ENCODE assay signal across 8 cellular contexts in the genomic region with DNA sequence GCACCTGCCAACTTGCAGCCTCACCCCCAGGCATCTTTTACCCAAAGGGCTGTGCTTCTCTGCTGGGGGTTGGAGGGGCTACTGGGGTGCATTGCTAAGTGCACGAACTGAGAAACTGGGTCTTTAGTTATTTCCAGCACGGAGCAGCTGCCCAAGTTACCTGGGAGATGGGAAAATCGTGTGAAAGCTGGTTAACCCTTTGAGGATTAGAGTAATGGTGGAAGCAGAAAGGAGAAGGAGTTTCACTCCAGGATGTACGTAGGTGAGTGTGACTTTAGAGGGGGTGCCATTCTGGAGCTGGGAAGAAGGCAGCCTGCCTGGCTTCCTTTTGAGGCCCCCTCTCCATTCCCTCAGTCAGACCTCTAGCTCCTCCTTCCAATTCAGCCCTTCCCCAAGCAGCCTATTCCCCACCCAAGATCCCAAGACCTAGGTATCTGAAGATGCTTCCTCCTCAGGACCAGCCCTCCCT. TPM values are rescaled to one million over a fixed set of nuclear protein-coding genes. Genes with fewer than 3 reads are reported as not detected.
A peak's percentile ranks its signal among the peaks of the same experiment; 100 is the strongest.
DNase-seq lines count a peak whose midpoint lies in the region; ATAC-seq and TF ChIP-seq lines count a peak whose summit lies in the region.

No MANE protein-coding gene starts in this region.

- POLR2A ChIA-PET in CD4-positive, alpha-beta T cell (lab: Charles Lee) = interaction anchor here (0.5 kb wide), 1 partner anchor 108 kb away, joined by 3 read pairs; the partner anchor contains the start of gene KANSL2

- no peak for ATAC-seq in CD4-positive, alpha-beta T cell (ENCODE audit: poor library complexity)
- no peak for ATAC-seq in psoas muscle
- no peak for ATAC-seq in GM18858 (IDR thresholded peaks at IDR 0.05; ENCODE audit: unreplicated experiment)

- 20 to 25% (median 22%) methylated on average over 4 of the region's 4 CpGs for WGBS in psoas muscle, 3 donors

- H3K27ac Mint-ChIP-seq in CD4-positive, alpha-beta T cell = no peak overlapping the region

- peak overlapping the region; percentile 54 for H3K4me3 Mint-ChIP-seq in CD4-positive, alpha-beta T cell

- CTCF ChIA-PET in CD4-positive, alpha-beta T cell (lab: Charles Lee) = no interaction called here

- H3K27ac ChIP-seq in CD4-positive, alpha-beta T cell (ENCODE audit: low read depth, low read length) = no peak overlapping the region
- H3K27ac ChIP-seq in OCI-LY3 (ENCODE audit: low read length) (no peak overlapping the region), psoas muscle (no peak overlapping the region)

- H3K36me3 ChIP-seq in OCI-LY3 (replicated peaks; ENCODE audit: low read depth, low read length) = no peaks in the 10 kb centered on the region
- H3K36me3 ChIP-seq in psoas muscle (ENCODE audit: insufficient read depth in 1 of 2, low read depth in 1 of 2) = no peaks in the 10 kb centered on the region

- DNase-seq in CD4-positive, alpha-beta T cell = no peak
- DNase-seq in fibroblast of the aortic adventitia (ENCODE audit: low read depth) (no peak), psoas muscle (no peak), T1000 (lab: John Stamatoyannopoulos, UW) (no peak), kidney glomerular epithelial cell (lab: John Stamatoyannopoulos, UW) (no peak)
- no peak for DNase-seq in activated CD4-positive, CD25-positive, alpha-beta regulatory T cell treated with anti-CD3 and anti-CD28 coated beads, Interleukin-2, amount 50 U/mL, for 72 hours

- peaks cover 4% of the 10 kb centered on the region for H3K4me1 Mint-ChIP-seq in CD4-positive, alpha-beta T cell (ENCODE audit: low read depth)

- H3K27me3 ChIP-seq in CD4-positive, alpha-beta T cell (ENCODE audit: control insufficient read depth, insufficient read depth, low read length) = peaks cover 32% of the 10 kb centered on the region
- H3K27me3 ChIP-seq in OCI-LY3 (ENCODE audit: low read depth, low read length) (0 out of 2 replicates have a peak, but pooled peaks cover 3% of the 10 kb centered on the region), psoas muscle (ENCODE audit: insufficient read depth in 3 of 3, low read length in 2 of 3) (no peaks in the 10 kb centered on the region)

- no peak for TF ChIP-seq CTCF in CD4-positive, alpha-beta T cell (IDR thresholded peaks at IDR 0.05)
- TF ChIP-seq CTCF in OCI-LY3 (IDR thresholded peaks at IDR 0.05; ENCODE audit: low read depth, low read length) (no peak), fibroblast of the aortic adventitia (IDR thresholded peaks at IDR 0.05; ENCODE audit: insufficient read depth, low read length) (no peak), psoas muscle (IDR thresholded peaks at IDR 0.05) (no peak)

- intact Hi-C loops in CD4-positive, alpha-beta T cell (cut with DNase I, micrococcal nuclease) = loop anchor here in 1 of 2 experiments (10.0 kb wide), 1 partner anchor 245 kb away; no protein-coding TSS in a partner anchor
- intact Hi-C loops in psoas muscle (cut with DNase I) = no loop called here

- no peaks in the 10 kb centered on the region for H3K9me3 Mint-ChIP-seq in CD4-positive, alpha-beta T cell

- H3K36me3 Mint-ChIP-seq in CD4-positive, alpha-beta T cell (ENCODE audit: low read depth) = no peaks in the 10 kb centered on the region

- H2AFZ ChIP-seq in OCI-LY3 (ENCODE audit: low read depth, low read length) = peak overlapping the region; percentile 73

- peaks cover 55% of the 10 kb centered on the region for H3K27me3 Mint-ChIP-seq in CD4-positive, alpha-beta T cell

- H3K9me3 ChIP-seq in CD4-positive, alpha-beta T cell (ENCODE audit: control insufficient read depth, low read length) = no peaks in the 10 kb centered on the region
- no peaks in the 10 kb centered on the region for H3K9me3 ChIP-seq in OCI-LY3 (ENCODE audit: insufficient read depth, low read length)
- no peaks in the 10 kb centered on the region for H3K9me3 ChIP-seq in psoas muscle

- peak overlapping the region; percentile 85 for H3K9ac ChIP-seq in OCI-LY3 (ENCODE audit: low read length)

- no peaks in the 10 kb centered on the region for H3K79me2 ChIP-seq in OCI-LY3 (ENCODE audit: low read length)

- H3K4me1 ChIP-seq in OCI-LY3 (ENCODE audit: low read length) = peaks cover 17% of the 10 kb centered on the region
- H3K4me1 ChIP-seq in psoas muscle = peaks cover 8% of the 10 kb centered on the region

- peak overlapping the region; percentile 80 for H3K4me2 ChIP-seq in OCI-LY3 (ENCODE audit: low read length)

- H3K4me3 ChIP-seq in OCI-LY3 (ENCODE audit: low read length) = peak overlapping the region; percentile 97
- peak overlapping the region; percentile 83 for H3K4me3 ChIP-seq in fibroblast of the aortic adventitia (ENCODE audit: low read depth, low read length)
- peak overlapping the region; percentile 97 for H3K4me3 ChIP-seq in psoas muscle

- H4K20me1 ChIP-seq in OCI-LY3 (ENCODE audit: insufficient read depth, low read length) = no peaks in the 10 kb centered on the region

RNA-seq across cellular contexts. Expression of gene ADCY6, which starts 1.0 kb away (rescaled TPM):
- total RNA-seq in CD4-positive, alpha-beta T cell = not detected
- total RNA-seq in fibroblast of the aortic adventitia (ENCODE audit: low replicate concordance) = 30.3 and 31.5 TPM in 2 replicates
- total RNA-seq in psoas muscle = 10 to 100 TPM; 13.1 to 18.9 (median 13.4) TPM
- polyA plus RNA-seq in psoas muscle = 1 to 10 TPM; 5.3 to 9.2 (median 7.6) TPM

RNA-seq across cellular contexts. Expression of gene CACNB3, which starts 28.4 kb away (rescaled TPM):
- 1 to 10 TPM; 3.9 to 5.7 TPM for total RNA-seq in CD4-positive, alpha-beta T cell
- total RNA-seq in fibroblast of the aortic adventitia (ENCODE audit: low replicate concordance) (16.1 and 27.7 TPM in 2 replicates), psoas muscle (1 to 10 TPM; 2.0 to 3.5 (median 2.5) TPM)
- polyA plus RNA-seq in psoas muscle = 1 to 10 TPM in 2 of 3 donors, under 1 TPM in 1; 0.92 to 1.7 (median 1.6) TPM

Comparison
In these comparisons a context has a peak if more than half of its experiments do, and no peak if none do; other contexts are left out.
1. RNA of gene ADCY6, which starts 1.0 kb away (total RNA-seq): 30.3 to 31.5 TPM in fibroblast of the aortic adventitia and 13.1 to 18.9 TPM in psoas muscle; not detected in CD4-positive, alpha-beta T cell; every median in the first group is over 10 times any median in the second.
2. Peak in every context shown above with its lines, with median percentiles within 50 percentile points of each other: H3K4me3 ChIP-seq.